In genomic region chr7:143492043-143492471, GRCh38 we compare ENCODE assay signal across 11 cellular contexts. TPM values are rescaled to one million over a fixed set of nuclear protein-coding genes. Genes with fewer than 3 reads are reported as not detected.
DNase-seq lines count a peak whose midpoint lies in the region; ATAC-seq, FAIRE-seq and TF ChIP-seq lines count a peak whose summit lies in the region.
"Had no signal": no experiment of that assay in that cellular context is flagged by ENCODE, and none has a peak within 500 bp of the region (broad histone marks: within the 10 kb centered on the region; RNA-seq: fewer than 3 reads in every experiment).

No MANE protein-coding gene starts in this region.

- H2BK120ac ChIP-seq in neuronal stem cell (ENCODE audit: low read depth, low read length) = no peak overlapping the region

- no peak overlapping the region for H2AFZ ChIP-seq in neuronal stem cell (ENCODE audit: low read length)

- no peak overlapping the region for H4K8ac ChIP-seq in neuronal stem cell (ENCODE audit: low read depth, low read length)

- H2AK5ac ChIP-seq in neuronal stem cell (ENCODE audit: low read depth, low read length) = no peak overlapping the region

- H3K4me1 ChIP-seq in stomach (peaks cover 0 to 5% (median 2%) of the 10 kb centered on the region in 4 donors), neuronal stem cell (ENCODE audit: control insufficient read depth in 2 of 2, insufficient read depth in 1 of 2, low read depth in 1 of 2, low read length in 2 of 2) (no peaks in the 10 kb centered on the region)

- H3K27ac Mint-ChIP-seq in osteocyte (ENCODE audit: unreplicated experiment) (peak overlapping the region; percentile 6), endothelial cell (ENCODE audit: unreplicated experiment) (no peak overlapping the region)

- H3K4me3 Mint-ChIP-seq in osteocyte (ENCODE audit: unreplicated experiment) (no peak overlapping the region), endothelial cell (ENCODE audit: unreplicated experiment) (no peak overlapping the region)

- H3K9me3 ChIP-seq in stomach = no peaks in the 10 kb centered on the region
- H3K9me3 ChIP-seq in neuronal stem cell (replicated peaks in 1 of 2; ENCODE audit: control insufficient read depth in 2 of 2, insufficient read depth in 1 of 2, low read depth in 1 of 2, low read length in 2 of 2) = no peaks in the 10 kb centered on the region

- H3K27me3 ChIP-seq in bronchial epithelial cell (ENCODE audit: control insufficient read depth, insufficient read depth, low read length) = no peaks in the 10 kb centered on the region
- no peaks in the 10 kb centered on the region for H3K27me3 ChIP-seq in stomach
- no peaks in the 10 kb centered on the region for H3K27me3 ChIP-seq in neuronal stem cell (ENCODE audit: control insufficient read depth in 3 of 3, insufficient read depth in 3 of 3, low read depth in 1 of 3, low read length in 3 of 3)

- H3K9ac ChIP-seq in neuronal stem cell (ENCODE audit: low read depth, low read length, poor library complexity) = no peak overlapping the region

- H3K27me3 Mint-ChIP-seq in osteocyte (ENCODE audit: unreplicated experiment) (peaks cover 2% of the 10 kb centered on the region), endothelial cell (ENCODE audit: unreplicated experiment) (peaks cover 2% of the 10 kb centered on the region)

- no peak for TF ChIP-seq POLR2A in stomach (IDR thresholded peaks at IDR 0.05)

- H3K79me1 ChIP-seq in neuronal stem cell (ENCODE audit: low read depth, low read length) = no peaks in the 10 kb centered on the region

- H2BK5ac ChIP-seq in neuronal stem cell (ENCODE audit: low read length) = no peak overlapping the region

- no peak overlapping the region for H3K14ac ChIP-seq in neuronal stem cell (ENCODE audit: low read length)

- H3K36me3 ChIP-seq in bronchial epithelial cell (ENCODE audit: control insufficient read depth, insufficient read depth, low read length) = no peaks in the 10 kb centered on the region
- no peaks in the 10 kb centered on the region for H3K36me3 ChIP-seq in stomach
- H3K36me3 ChIP-seq in neuronal stem cell (replicated peaks in 1 of 2; ENCODE audit: control insufficient read depth in 2 of 2, insufficient read depth in 2 of 2, low read length in 2 of 2) = no peaks in the 10 kb centered on the region

- ATAC-seq in HG02571 (IDR thresholded peaks at IDR 0.05; ENCODE audit: unreplicated experiment) = no peak

- no peak for TF ChIP-seq EP300 in stomach (IDR thresholded peaks at IDR 0.05)

- H3K36me3 Mint-ChIP-seq in osteocyte (ENCODE audit: unreplicated experiment) = no peaks in the 10 kb centered on the region
- H3K36me3 Mint-ChIP-seq in endothelial cell (ENCODE audit: low read depth, unreplicated experiment) = no peaks in the 10 kb centered on the region

- no peak for FAIRE-seq in bronchial epithelial cell (lab: Jason Lieb, UNC)
- FAIRE-seq: frontal cortex, H1 had no signal

- H3K23ac ChIP-seq in neuronal stem cell (ENCODE audit: low read depth, low read length, poor library complexity) = no peak overlapping the region

- H2BK15ac ChIP-seq in neuronal stem cell (ENCODE audit: low read length) = no peak overlapping the region

- H3K4me3 ChIP-seq in bronchial epithelial cell (ENCODE audit: low read depth, low read length) = no peak overlapping the region
- H3K4me3 ChIP-seq in stomach = no peak overlapping the region
- no peak overlapping the region for H3K4me3 ChIP-seq in neuronal stem cell (ENCODE audit: low read length in 2 of 2)

- 73 to 83% (median 80%) methylated on average over 2 of the region's 2 CpGs for WGBS in stomach, 5 donors
- WGBS in neuronal stem cell (ENCODE audit: extremely low coverage in 2 of 2, insufficient read length in 2 of 2, insufficient replicate concordance in 1 of 2), 2 donors = no CpG with 5 or more reads among the region's 2 CpGs

- no peak overlapping the region for H3K4me2 ChIP-seq in neuronal stem cell (ENCODE audit: insufficient read depth, low read length, poor library complexity, severe bottlenecking)

- TF ChIP-seq CTCF in bronchial epithelial cell (IDR thresholded peaks at IDR 0.05; ENCODE audit: insufficient read depth, low read length, severe bottlenecking) = no peak
- no peak for TF ChIP-seq CTCF in osteocyte (IDR thresholded peaks at IDR 0.05)
- TF ChIP-seq CTCF in endothelial cell (IDR thresholded peaks at IDR 0.05; ENCODE audit: unreplicated experiment) = no peak
- no peak for TF ChIP-seq CTCF in stomach (IDR thresholded peaks at IDR 0.05)

- no peak overlapping the region for H2BK12ac ChIP-seq in neuronal stem cell (ENCODE audit: low read length)

- no peak overlapping the region for H3K18ac ChIP-seq in neuronal stem cell (ENCODE audit: low read length)

- in situ Hi-C loops in Caki2 (cut with HindIII; ENCODE audit: low pct_unique_long_range_greater_than_20kb, low sequenced_read_pairs) = no loop called here

- no peak overlapping the region for H4K91ac ChIP-seq in neuronal stem cell (ENCODE audit: low read depth, low read length, poor library complexity)

- H3K4me1 Mint-ChIP-seq in osteocyte (ENCODE audit: unreplicated experiment) (peaks cover 37% of the 10 kb centered on the region), endothelial cell (ENCODE audit: unreplicated experiment) (peaks cover 5% of the 10 kb centered on the region)

- H3K27ac ChIP-seq in stomach (peak overlapping the region in 1 of 5 donors; percentile 35), neuronal stem cell (replicated peaks; ENCODE audit: low read length) (no peak overlapping the region)

- DNase-seq in Caki2 (ENCODE audit: low read depth) (peak; percentile 7), LoVo (ENCODE audit: low spot score) (peak; percentile 67), bronchial epithelial cell (ENCODE audit: low read depth) (peak; percentile 91), osteocyte (ENCODE audit: extremely low spot score, unreplicated experiment) (no peak), endothelial cell (ENCODE audit: low spot score) (no peak), stomach (no peak), neuronal stem cell (ENCODE audit: low spot score) (no peak)

- H3K9me3 Mint-ChIP-seq in osteocyte (ENCODE audit: unreplicated experiment) = peaks cover 4% of the 10 kb centered on the region
- H3K9me3 Mint-ChIP-seq in endothelial cell (ENCODE audit: unreplicated experiment) = no peaks in the 10 kb centered on the region

- H3K4ac ChIP-seq in neuronal stem cell (ENCODE audit: low read length) = no peak overlapping the region

- intact Hi-C loops in stomach (cut with DNase I; ENCODE audit: low total_unique reads) = no loop called here

RNA-seq across cellular contexts. Expression of gene TAS2R41, which starts 14.4 kb away (rescaled TPM):
- not detected in 2 replicates for total RNA-seq in Caki2 (2014; rRNA removed; shearing (Covaris generic); ENCODE audit: low replicate concordance)
- total RNA-seq in bronchial epithelial cell (not detected in 2 replicates), osteocyte (not detected in 2 replicates), endothelial cell (ENCODE audit: unreplicated experiment) (not detected), stomach (1 to 10 TPM in 1 of 5 donors, not detected in 4; 1.5 TPM)
- not detected for polyA plus RNA-seq in stomach
- polyA plus RNA-seq in neuronal stem cell (2013, experiment 1 of 2) = not detected
- polyA plus RNA-seq in neuronal stem cell (2013, experiment 2 of 2) = not detected
- total RNA-seq: frontal cortex, H1, omental fat pad had no signal

RNA-seq across cellular contexts. Expression of gene TAS2R60, which starts 48.8 kb away (rescaled TPM):
- total RNA-seq in Caki2 (2014; rRNA removed; shearing (Covaris generic); ENCODE audit: low replicate concordance) = not detected in 2 replicates
- total RNA-seq in bronchial epithelial cell (not detected in 2 replicates), osteocyte (not detected in 2 replicates), endothelial cell (ENCODE audit: unreplicated experiment) (not detected), stomach (not detected)
- not detected for polyA plus RNA-seq in stomach
- not detected for polyA plus RNA-seq in neuronal stem cell (2013, experiment 1 of 2)
- polyA plus RNA-seq in neuronal stem cell (2013, experiment 2 of 2) = not detected
- total RNA-seq: frontal cortex, omental fat pad had no signal

Comparison
In these comparisons a context has a peak if more than half of its experiments do, and no peak if none do; other contexts are left out.
1. DNase-seq: peak in Caki2 (single experiment), LoVo (single experiment) and bronchial epithelial cell (single experiment); none in osteocyte (single experiment), endothelial cell (single experiment), stomach (single experiment) and neuronal stem cell (single experiment).